In the genomic region with DNA sequence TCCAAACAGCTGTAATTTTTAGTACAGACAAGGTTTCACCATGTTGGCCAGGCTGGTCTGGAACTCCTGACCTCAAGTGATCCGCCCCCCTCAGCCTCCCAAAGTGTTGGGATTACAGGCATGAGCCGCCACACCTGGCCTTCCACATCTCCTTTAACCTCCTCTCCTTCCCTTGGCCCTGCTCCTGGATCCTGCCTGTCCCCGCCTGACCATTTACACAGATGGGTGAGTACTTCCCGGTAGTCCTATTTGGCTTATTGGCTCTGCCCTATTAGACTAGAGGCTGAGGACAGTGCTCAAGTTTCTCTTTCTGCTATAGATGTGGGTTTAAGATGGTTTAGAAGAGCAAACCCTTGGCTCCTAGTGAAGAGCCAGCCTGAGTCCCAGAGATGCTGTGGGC, we compare ENCODE assay signal across 32 cellular contexts. TPM values are rescaled to one million over a fixed set of nuclear protein-coding genes. Genes with fewer than 3 reads are reported as not detected.
DNase-seq lines count a peak whose midpoint lies in the region; ATAC-seq, FAIRE-seq and TF ChIP-seq lines count a peak whose summit lies in the region.
"Had no signal": no experiment of that assay in that cellular context is flagged by ENCODE, and none has a peak within 500 bp of the region (broad histone marks: within the 10 kb centered on the region; RNA-seq: fewer than 3 reads in every experiment).

No MANE protein-coding gene starts in this region.

- peak overlapping the region; percentile 40 to 81 for H3K27ac Mint-ChIP-seq in activated naive CD4-positive, alpha-beta T cell treated with anti-CD3 and anti-CD28 coated beads, Interleukin-2, amount 50 U/mL, for 72 hours
- H3K27ac Mint-ChIP-seq in activated CD4-positive, alpha-beta memory T cell treated with anti-CD3 and anti-CD28 coated beads for 36 hours = peak overlapping the region; percentile 58
- no peak overlapping the region for H3K27ac Mint-ChIP-seq in activated T-helper 2 cell treated with anti-CD3 and anti-CD28 coated beads, Interferon-gamma antibody, Interleukin-2, Interleukin-4, amounts not matched to agents 10 μg/mL and 5 μg/mL and 100 μg/mL, durations not matched to agents 14 hours and 24 hours and 36 hours
- H3K27ac Mint-ChIP-seq: dendritic cell treated with granulocyte-macrophage colony-stimulating factor and Interleukin-4, amounts not matched to agents 40 ng/mL and 50 ng/mL, for 4 days; GM23338; memory B cell; WTC11 had no signal

- intact Hi-C loops in activated CD4-positive, alpha-beta memory T cell treated with anti-CD3 and anti-CD28 coated beads for 36 hours (cut with micrococcal nuclease) = no loop called here
- intact Hi-C loops in kidney (cut with DNase I) = no loop called here
- intact Hi-C loops in activated T-helper 2 cell treated with anti-CD3 and anti-CD28 coated beads, Interferon-gamma antibody, Interleukin-2, Interleukin-4, amounts not matched to agents 10 μg/mL and 5 μg/mL and 100 μg/mL, durations not matched to agents 14 hours and 24 hours and 36 hours (cut with micrococcal nuclease) = no loop called here

- POLR2A ChIA-PET in activated CD4-positive, alpha-beta memory T cell treated with anti-CD3 and anti-CD28 coated beads for 36 hours (lab: Charles Lee) = no interaction called here

- no peak overlapping the region for H3K4me3 ChIP-seq in kidney (ENCODE audit: low read length in 2 of 2)
- H3K4me3 ChIP-seq: adrenal gland, body of pancreas, GM23338, left lung, Peyer's patch, smooth muscle cell, stomach had no signal

- H3K4me3 Mint-ChIP-seq in activated CD4-positive, alpha-beta memory T cell treated with anti-CD3 and anti-CD28 coated beads for 36 hours = no peak overlapping the region
- H3K4me3 Mint-ChIP-seq in activated T-helper 2 cell treated with anti-CD3 and anti-CD28 coated beads, Interferon-gamma antibody, Interleukin-2, Interleukin-4, amounts not matched to agents 10 μg/mL and 5 μg/mL and 100 μg/mL, durations not matched to agents 14 hours and 24 hours and 36 hours (ENCODE audit: low read depth) = no peak overlapping the region
- H3K4me3 Mint-ChIP-seq: dendritic cell treated with granulocyte-macrophage colony-stimulating factor and Interleukin-4, amounts not matched to agents 40 ng/mL and 50 ng/mL, for 4 days; GM23338; memory B cell; WTC11 had no signal

- no peak for FAIRE-seq in kidney (lab: Jason Lieb, UNC)
- FAIRE-seq: islet of Langerhans, urothelium cell line had no signal

- H3K4me1 Mint-ChIP-seq in activated CD4-positive, alpha-beta memory T cell treated with anti-CD3 and anti-CD28 coated beads for 36 hours (ENCODE audit: low read depth) = peaks cover 46% of the 10 kb centered on the region
- peaks cover 41% of the 10 kb centered on the region for H3K4me1 Mint-ChIP-seq in activated T-helper 2 cell treated with anti-CD3 and anti-CD28 coated beads, Interferon-gamma antibody, Interleukin-2, Interleukin-4, amounts not matched to agents 10 μg/mL and 5 μg/mL and 100 μg/mL, durations not matched to agents 14 hours and 24 hours and 36 hours (ENCODE audit: low read depth)

- no peak for TF ChIP-seq CTCF in kidney (IDR thresholded peaks at IDR 0.05; ENCODE audit: borderline replicate concordance, extremely low read depth, insufficient read depth)

- H3K27me3 Mint-ChIP-seq in activated CD4-positive, alpha-beta memory T cell treated with anti-CD3 and anti-CD28 coated beads for 36 hours = no peaks in the 10 kb centered on the region
- H3K27me3 Mint-ChIP-seq in activated T-helper 2 cell treated with anti-CD3 and anti-CD28 coated beads, Interferon-gamma antibody, Interleukin-2, Interleukin-4, amounts not matched to agents 10 μg/mL and 5 μg/mL and 100 μg/mL, durations not matched to agents 14 hours and 24 hours and 36 hours (ENCODE audit: low read depth) = no peaks in the 10 kb centered on the region
- H3K27me3 Mint-ChIP-seq: dendritic cell treated with granulocyte-macrophage colony-stimulating factor and Interleukin-4, amounts not matched to agents 40 ng/mL and 50 ng/mL, for 4 days; memory B cell had no signal

- peaks cover 33 to 41% of the 10 kb centered on the region in 2 donors for H3K36me3 Mint-ChIP-seq in activated naive CD4-positive, alpha-beta T cell treated with anti-CD3 and anti-CD28 coated beads, Interleukin-2, amount 50 U/mL, for 72 hours
- H3K36me3 Mint-ChIP-seq in activated CD4-positive, alpha-beta memory T cell treated with anti-CD3 and anti-CD28 coated beads for 36 hours = peaks cover 75% of the 10 kb centered on the region
- H3K36me3 Mint-ChIP-seq in activated T-helper 2 cell treated with anti-CD3 and anti-CD28 coated beads, Interferon-gamma antibody, Interleukin-2, Interleukin-4, amounts not matched to agents 10 μg/mL and 5 μg/mL and 100 μg/mL, durations not matched to agents 14 hours and 24 hours and 36 hours (ENCODE audit: low read depth) = peaks cover 94% of the 10 kb centered on the region
- H3K36me3 Mint-ChIP-seq: WTC11 had no signal

- ATAC-seq in activated naive CD4-positive, alpha-beta T cell treated with anti-CD3 and anti-CD28 coated beads, Interleukin-2, amount 50 U/mL, for 72 hours = no peak
- ATAC-seq in GM19035 (IDR thresholded peaks at IDR 0.05; ENCODE audit: unreplicated experiment) = no peak
- ATAC-seq: body of pancreas, esophagus mucosa, GM23338, left lung, right cardiac atrium, WTC11 had no signal

- H3K36me3 ChIP-seq in kidney (ENCODE audit: control insufficient read depth in 1 of 2, insufficient read depth in 2 of 2, low read length in 2 of 2) = no peaks in the 10 kb centered on the region
- H3K36me3 ChIP-seq: Peyer's patch had no signal

- H3K27ac ChIP-seq in kidney (ENCODE audit: low read depth in 2 of 2, low read length in 2 of 2) = no peak overlapping the region
- H3K27ac ChIP-seq: adrenal gland, body of pancreas, left lung, Peyer's patch, stomach had no signal

- no peak for DNase-seq in activated naive CD4-positive, alpha-beta T cell treated with anti-CD3 and anti-CD28 coated beads, Interleukin-2, amount 50 U/mL, for 72 hours (ENCODE audit: low spot score in 2 of 2)
- no peak for DNase-seq in activated naive CD4-positive, alpha-beta T cell treated with anti-CD3 and anti-CD28 coated beads, Interleukin-2, amount 50 U/mL, for 16 hours
- DNase-seq in activated CD4-positive, alpha-beta memory T cell treated with anti-CD3 and anti-CD28 coated beads for 36 hours = no peak
- peak; percentile 25 for DNase-seq in kidney
- no peak for DNase-seq in activated T-helper 2 cell treated with anti-CD3 and anti-CD28 coated beads, Interferon-gamma antibody, Interleukin-2, Interleukin-4, amounts not matched to agents 10 μg/mL and 5 μg/mL and 100 μg/mL, durations not matched to agents 14 hours and 24 hours and 36 hours (ENCODE audit: low spot score)
- no peak for DNase-seq in ecto neural progenitor cell (ENCODE audit: low spot score)
- DNase-seq: ACHN, activated gamma-delta T cell treated with Interleukin-2 at 50 U/mL for 16 hours, adrenal gland, body of pancreas, DND-41, left lung, NCI-H146, NCI-H2107, NCI-H345, Peyer's patch, posterior cingulate gyrus, SHP77 treated with DMSO at 0.1 percent for 48 hours, stomach had no signal

- H3K9ac ChIP-seq in kidney (ENCODE audit: low read length in 2 of 2) = no peak overlapping the region

- peaks cover 0 to 7% of the 10 kb centered on the region in 2 donors for H3K4me1 ChIP-seq in kidney (ENCODE audit: control insufficient read depth in 1 of 2, insufficient read depth in 1 of 2, low read depth in 1 of 2, low read length in 2 of 2)

- no peaks in the 10 kb centered on the region for H3K9me3 ChIP-seq in kidney (ENCODE audit: control insufficient read depth in 1 of 2, low read length in 2 of 2)
- H3K9me3 ChIP-seq: adrenal gland, body of pancreas, left lung, Peyer's patch, stomach had no signal

- no peaks in the 10 kb centered on the region for H3K9me3 Mint-ChIP-seq in activated naive CD4-positive, alpha-beta T cell treated with anti-CD3 and anti-CD28 coated beads, Interleukin-2, amount 50 U/mL, for 72 hours
- no peaks in the 10 kb centered on the region for H3K9me3 Mint-ChIP-seq in activated CD4-positive, alpha-beta memory T cell treated with anti-CD3 and anti-CD28 coated beads for 36 hours
- H3K9me3 Mint-ChIP-seq in activated T-helper 2 cell treated with anti-CD3 and anti-CD28 coated beads, Interferon-gamma antibody, Interleukin-2, Interleukin-4, amounts not matched to agents 10 μg/mL and 5 μg/mL and 100 μg/mL, durations not matched to agents 14 hours and 24 hours and 36 hours = no peaks in the 10 kb centered on the region
- H3K9me3 Mint-ChIP-seq: dendritic cell treated with granulocyte-macrophage colony-stimulating factor and Interleukin-4, amounts not matched to agents 40 ng/mL and 50 ng/mL, for 4 days; GM23338; memory B cell; WTC11 had no signal

- CTCF ChIA-PET in activated CD4-positive, alpha-beta memory T cell treated with anti-CD3 and anti-CD28 coated beads for 36 hours (lab: Charles Lee) = interaction anchor here (2.4 to 3.4 kb wide), 2 partner anchors 10 to 162 kb away, joined by 8 to 19 read pairs; no protein-coding TSS in a partner anchor

RNA-seq across cellular contexts. Expression of a gene that starts 7.1 kb away (rescaled TPM):
- total RNA-seq in activated naive CD4-positive, alpha-beta T cell treated with anti-CD3 and anti-CD28 coated beads, Interleukin-2, amount 50 U/mL, for 72 hours = 100 to 1,000 TPM; 119 to 198 TPM
- total RNA-seq in activated CD4-positive, alpha-beta memory T cell treated with anti-CD3 and anti-CD28 coated beads for 36 hours = 100 to 1,000 TPM; 197 to 199 TPM
- total RNA-seq in kidney = 5.5 TPM
- 3.5 TPM for polyA plus RNA-seq in kidney (ENCODE audit: insufficient read depth, low read depth, low replicate concordance)
- 388 and 398 TPM in 2 replicates for total RNA-seq in activated T-helper 2 cell treated with anti-CD3 and anti-CD28 coated beads, Interferon-gamma antibody, Interleukin-2, Interleukin-4, amounts not matched to agents 10 μg/mL and 5 μg/mL and 100 μg/mL, durations not matched to agents 14 hours and 24 hours and 36 hours
- total RNA-seq: fibroblast of villous mesenchyme, GM23338, smooth muscle cell had no signal
- polyA plus RNA-seq: BJ, GM23338, smooth muscle cell had no signal

RNA-seq across cellular contexts. Expression of a gene that starts 8.7 kb away (rescaled TPM):
- 10 to 100 TPM; 38.8 to 63.2 TPM for total RNA-seq in activated naive CD4-positive, alpha-beta T cell treated with anti-CD3 and anti-CD28 coated beads, Interleukin-2, amount 50 U/mL, for 72 hours
- 10 to 100 TPM; 38.2 to 40.4 TPM for total RNA-seq in activated CD4-positive, alpha-beta memory T cell treated with anti-CD3 and anti-CD28 coated beads for 36 hours
- total RNA-seq in kidney = 72.2 TPM
- polyA plus RNA-seq in kidney (ENCODE audit: insufficient read depth, low read depth, low replicate concordance) = 60.8 TPM
- total RNA-seq in activated T-helper 2 cell treated with anti-CD3 and anti-CD28 coated beads, Interferon-gamma antibody, Interleukin-2, Interleukin-4, amounts not matched to agents 10 μg/mL and 5 μg/mL and 100 μg/mL, durations not matched to agents 14 hours and 24 hours and 36 hours = 57.9 and 64.7 TPM in 2 replicates

RNA-seq across cellular contexts. Expression of a gene that starts 30.6 kb away (rescaled TPM):
- not detected for total RNA-seq in activated naive CD4-positive, alpha-beta T cell treated with anti-CD3 and anti-CD28 coated beads, Interleukin-2, amount 50 U/mL, for 72 hours
- not detected for total RNA-seq in activated CD4-positive, alpha-beta memory T cell treated with anti-CD3 and anti-CD28 coated beads for 36 hours
- total RNA-seq in kidney = 0.13 TPM
- polyA plus RNA-seq in kidney (ENCODE audit: insufficient read depth, low read depth, low replicate concordance) = not detected
- not detected in 2 replicates for total RNA-seq in activated T-helper 2 cell treated with anti-CD3 and anti-CD28 coated beads, Interferon-gamma antibody, Interleukin-2, Interleukin-4, amounts not matched to agents 10 μg/mL and 5 μg/mL and 100 μg/mL, durations not matched to agents 14 hours and 24 hours and 36 hours
- total RNA-seq: body of pancreas, smooth muscle cell had no signal
- polyA plus RNA-seq: BJ, neural cell, smooth muscle cell had no signal

RNA-seq across cellular contexts. Expression of a gene that starts 40.3 kb away (rescaled TPM):
- under 1 TPM; 0.14 TPM for total RNA-seq in activated naive CD4-positive, alpha-beta T cell treated with anti-CD3 and anti-CD28 coated beads, Interleukin-2, amount 50 U/mL, for 72 hours
- total RNA-seq in activated CD4-positive, alpha-beta memory T cell treated with anti-CD3 and anti-CD28 coated beads for 36 hours = under 1 TPM; 0.05 to 0.10 TPM
- total RNA-seq in kidney = 4.1 TPM
- 1.8 TPM for polyA plus RNA-seq in kidney (ENCODE audit: insufficient read depth, low read depth, low replicate concordance)
- not detected in 2 replicates for total RNA-seq in activated T-helper 2 cell treated with anti-CD3 and anti-CD28 coated beads, Interferon-gamma antibody, Interleukin-2, Interleukin-4, amounts not matched to agents 10 μg/mL and 5 μg/mL and 100 μg/mL, durations not matched to agents 14 hours and 24 hours and 36 hours
- total RNA-seq: fibroblast of villous mesenchyme had no signal
- polyA plus RNA-seq: BJ, neural cell had no signal

Comparison
In these comparisons a context has a peak if more than half of its experiments do, and no peak if none do; other contexts are left out.
1. RNA of a gene that starts 7.1 kb away (total RNA-seq): 388 to 398 TPM in activated T-helper 2 cell treated with anti-CD3 and anti-CD28 coated beads, Interferon-gamma antibody, Interleukin-2, Interleukin-4, amounts not matched to agents 10 μg/mL and 5 μg/mL and 100 μg/mL, durations not matched to agents 14 hours and 24 hours and 36 hours, 197 to 199 TPM in activated CD4-positive, alpha-beta memory T cell treated with anti-CD3 and anti-CD28 coated beads for 36 hours and 119 to 198 TPM in activated naive CD4-positive, alpha-beta T cell treated with anti-CD3 and anti-CD28 coated beads, Interleukin-2, amount 50 U/mL, for 72 hours; 5.5 TPM in kidney (single experiment); every median in the first group is over 10 times any median in the second.